ENCODE assay signal across 10 cellular contexts in the genomic region with DNA sequence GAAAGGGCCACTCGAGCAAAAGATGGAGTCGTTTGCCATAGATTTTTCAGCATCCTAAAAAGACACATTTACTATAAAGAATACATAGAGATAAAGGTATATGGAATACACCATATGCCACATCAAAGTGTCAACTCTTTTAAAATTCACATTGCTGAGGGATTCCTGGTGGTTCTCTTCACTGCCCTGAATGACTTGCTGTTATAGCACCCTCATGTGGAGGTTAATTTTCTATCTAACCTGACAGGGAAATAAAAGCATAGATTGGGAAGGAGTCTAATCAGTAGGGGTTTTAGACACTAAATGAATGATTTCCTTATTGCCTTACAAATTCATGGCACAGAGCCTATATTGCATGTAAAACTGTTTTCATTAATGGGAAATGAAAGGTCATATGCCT. TPM values are rescaled to one million over a fixed set of nuclear protein-coding genes. Genes with fewer than 3 reads are reported as not detected.
DNase-seq lines count a peak whose midpoint lies in the region; ATAC-seq and TF ChIP-seq lines count a peak whose summit lies in the region.
"Had no signal": no experiment of that assay in that cellular context is flagged by ENCODE, and none has a peak within 500 bp of the region (broad histone marks: within the 10 kb centered on the region; RNA-seq: fewer than 3 reads in every experiment).

No MANE protein-coding gene starts in this region.

- intact Hi-C loops in HCT116 (cut with micrococcal nuclease) (loop anchor here (1.0 to 5.0 kb wide), 3 partner anchors 306 to 786 kb away; no protein-coding TSS in a partner anchor), head of caudate nucleus (cut with DNase I) (no loop called here)

- H3K27ac Mint-ChIP-seq in CD4-positive, CD25-positive, alpha-beta regulatory T cell = no peak overlapping the region
- H3K27ac Mint-ChIP-seq in mesothelial cell of epicardium = no peak overlapping the region
- H3K27ac Mint-ChIP-seq: activated naive CD8-positive, alpha-beta T cell had no signal

- peak in 2 of 3 donors; percentile 4 to 31 for DNase-seq in CD4-positive, CD25-positive, alpha-beta regulatory T cell
- no peak for DNase-seq in HCT116 (ENCODE audit: low read depth, low spot score)
- peak; percentile 15 for DNase-seq in RPMI8226
- DNase-seq in iPS-NIHi7 (ENCODE audit: extremely low spot score) = peak; percentile 51
- DNase-seq in stimulated activated naive CD8-positive, alpha-beta T cell treated with anti-CD3 and anti-CD28 coated beads, Interleukin-15, Interleukin-2, amounts not matched to agents 100 U/mL and 50 U/mL, for 24 hours = no peak
- DNase-seq in head of caudate nucleus = no peak
- DNase-seq in mesothelial cell of epicardium (ENCODE audit: low spot score in 2 of 2, unreplicated experiment in 2 of 2) = no peak
- no peak for DNase-seq in activated gamma-delta T cell (lab: John Stamatoyannopoulos, UW)

- H3K36me3 Mint-ChIP-seq in CD4-positive, CD25-positive, alpha-beta regulatory T cell = no peaks in the 10 kb centered on the region
- H3K36me3 Mint-ChIP-seq in mesothelial cell of epicardium = no peaks in the 10 kb centered on the region
- H3K36me3 Mint-ChIP-seq: activated naive CD8-positive, alpha-beta T cell had no signal

- peaks cover 3% of the 10 kb centered on the region for H3K27me3 ChIP-seq in CD4-positive, CD25-positive, alpha-beta regulatory T cell (ENCODE audit: control insufficient read depth, insufficient read depth, low read length)
- H3K27me3 ChIP-seq in HCT116 (ENCODE audit: insufficient read depth, low read length) = no peaks in the 10 kb centered on the region
- H3K27me3 ChIP-seq: tibial nerve had no signal

- POLR2A ChIA-PET in HCT116 (lab: Charles Lee) = no interaction called here

- no peak overlapping the region for H3K9ac ChIP-seq in HCT116 (ENCODE audit: low read length)

- no peak overlapping the region for H3K4me3 Mint-ChIP-seq in CD4-positive, CD25-positive, alpha-beta regulatory T cell
- no peak overlapping the region for H3K4me3 Mint-ChIP-seq in mesothelial cell of epicardium
- H3K4me3 Mint-ChIP-seq: activated naive CD8-positive, alpha-beta T cell had no signal

- no peaks in the 10 kb centered on the region for H3K36me3 ChIP-seq in CD4-positive, CD25-positive, alpha-beta regulatory T cell (ENCODE audit: control insufficient read depth, insufficient read depth, low read length)
- no peaks in the 10 kb centered on the region for H3K36me3 ChIP-seq in HCT116 (ENCODE audit: control insufficient read depth in 1 of 2, insufficient read depth in 2 of 2, low read length in 2 of 2)
- H3K36me3 ChIP-seq: tibial nerve had no signal

- RAD21 ChIA-PET in HCT116 (lab: Charles Lee; ENCODE audit: low non-redundant PET in 1 of 2, low total read pairs in 2 of 2, uncharacterized antibody in 2 of 2, unreplicated experiment in 2 of 2) = no interaction called here

- no peak overlapping the region for H2AFZ ChIP-seq in HCT116 (ENCODE audit: low read depth, low read length, poor library complexity, severe bottlenecking)

- no peak overlapping the region for H3K4me3 ChIP-seq in CD4-positive, CD25-positive, alpha-beta regulatory T cell (ENCODE audit: low read depth, low read length)
- H3K4me3 ChIP-seq in HCT116 (replicated peaks in 1 of 2; ENCODE audit: low read depth in 1 of 2, low read length in 2 of 2) = no peak overlapping the region
- H3K4me3 ChIP-seq: tibial nerve had no signal

- H3K9me3 ChIP-seq in CD4-positive, CD25-positive, alpha-beta regulatory T cell (ENCODE audit: control insufficient read depth in 2 of 2, low read length in 2 of 2) = no peaks in the 10 kb centered on the region
- H3K9me3 ChIP-seq in HCT116 (ENCODE audit: control insufficient read depth in 1 of 2, insufficient read depth in 1 of 2, low read depth in 1 of 2, low read length in 2 of 2) = no peaks in the 10 kb centered on the region
- H3K9me3 ChIP-seq: tibial nerve had no signal

- no peak overlapping the region for H3K4me2 ChIP-seq in HCT116 (ENCODE audit: low read length)

- TF ChIP-seq RAD21 in HCT116 (IDR thresholded peaks at IDR 0.05; ENCODE audit: low read depth) = peak; percentile 61

- H4K20me1 ChIP-seq in HCT116 (ENCODE audit: insufficient read depth) = no peaks in the 10 kb centered on the region

- H3K27me3 Mint-ChIP-seq in CD4-positive, CD25-positive, alpha-beta regulatory T cell = peaks cover 27% of the 10 kb centered on the region
- H3K27me3 Mint-ChIP-seq in mesothelial cell of epicardium (ENCODE audit: low read depth) = peaks cover 15% of the 10 kb centered on the region
- H3K27me3 Mint-ChIP-seq: activated naive CD8-positive, alpha-beta T cell had no signal

- H3K9me2 ChIP-seq in HCT116 (ENCODE audit: insufficient read depth) = no peaks in the 10 kb centered on the region

- no peak overlapping the region for H3K27ac ChIP-seq in CD4-positive, CD25-positive, alpha-beta regulatory T cell (ENCODE audit: insufficient read depth, low read length, poor library complexity, severe bottlenecking)
- no peak overlapping the region for H3K27ac ChIP-seq in HCT116 (ENCODE audit: low read depth, low read length)
- H3K27ac ChIP-seq: tibial nerve had no signal

- BruUV-seq in HCT116 (replicated peaks; lab: Mats Ljungman, UMichigan) = no TSS peak

- H3K79me2 ChIP-seq in HCT116 (ENCODE audit: insufficient read depth, low read length) = no peaks in the 10 kb centered on the region

- TF ChIP-seq CTCF in HCT116 (IDR thresholded peaks at IDR 0.05 in 2 of 3, conservative IDR thresholded peaks at IDR 0.05 in 1 of 3; ENCODE audit: borderline replicate concordance in 1 of 3, insufficient read depth in 1 of 3, low read depth in 2 of 3, low read length in 2 of 3) = peak; percentile 27 to 61 (median 43); a peak in 4 of 6 replicates
- TF ChIP-seq CTCF in mesothelial cell of epicardium (IDR thresholded peaks at IDR 0.05; ENCODE audit: unreplicated experiment) = no peak

- no peak for TF ChIP-seq POLR2A in HCT116 (IDR thresholded peaks at IDR 0.05; ENCODE audit: borderline replicate concordance, extremely low read depth, insufficient read depth, insufficient read length)

- no peaks in the 10 kb centered on the region for H3K9me3 Mint-ChIP-seq in CD4-positive, CD25-positive, alpha-beta regulatory T cell
- H3K9me3 Mint-ChIP-seq in mesothelial cell of epicardium = no peaks in the 10 kb centered on the region

- CTCF ChIA-PET in HCT116 (lab: Charles Lee) = interaction anchor here (1.1 to 1.3 kb wide), 3 partner anchors 16 to 312 kb away, joined by 3 to 11 read pairs (median 5); no protein-coding TSS in a partner anchor

- H3K4me1 ChIP-seq in CD4-positive, CD25-positive, alpha-beta regulatory T cell (ENCODE audit: control insufficient read depth, insufficient read depth, low read length, poor library complexity, severe bottlenecking) = no peaks in the 10 kb centered on the region
- H3K4me1 ChIP-seq in HCT116 (ENCODE audit: control insufficient read depth in 1 of 2, insufficient read depth in 2 of 2, low read length in 2 of 2) = no peaks in the 10 kb centered on the region
- H3K4me1 ChIP-seq: tibial nerve had no signal

- ATAC-seq in CD4-positive, CD25-positive, alpha-beta regulatory T cell (ENCODE audit: low read depth in 2 of 2) = no peak
- ATAC-seq in HCT116 = peak; percentile 67
- no peak for ATAC-seq in stimulated activated naive CD8-positive, alpha-beta T cell treated with anti-CD3 and anti-CD28 coated beads, Interleukin-15, Interleukin-2, amounts not matched to agents 100 U/mL and 50 U/mL, for 24 hours

- no peaks in the 10 kb centered on the region for H3K4me1 Mint-ChIP-seq in CD4-positive, CD25-positive, alpha-beta regulatory T cell
- H3K4me1 Mint-ChIP-seq in mesothelial cell of epicardium = no peaks in the 10 kb centered on the region

TF ChIP-seq in HCT116, 20 proteins besides CTCF, POLR2A, EP300 and RAD21:
- TF ChIP-seq ELF1 (IDR thresholded peaks at IDR 0.05; ENCODE audit: borderline replicate concordance, low read depth) = no peak

RNA-seq across cellular contexts. Expression of a gene that starts 25.9 kb away (rescaled TPM):
- not detected for total RNA-seq in CD4-positive, CD25-positive, alpha-beta regulatory T cell
- polyA plus RNA-seq in CD4-positive, CD25-positive, alpha-beta regulatory T cell = under 1 TPM in 2 of 4 donors, not detected in 2; 0.34 to 0.65 TPM
- total RNA-seq in HCT116 (2021; ENCODE audit: unreplicated experiment) (0.39 TPM), mesothelial cell of epicardium (0.50 to 0.80 TPM (median 0.53 TPM) in 3 replicates)
- polyA plus RNA-seq in HCT116 (2012) = 0.34 and 0.39 TPM in 2 replicates

Comparison
In these comparisons a context has a peak if more than half of its experiments do, and no peak if none do; other contexts are left out.
1. DNase-seq: peak in CD4-positive, CD25-positive, alpha-beta regulatory T cell (2 of 3), RPMI8226 (single experiment) and iPS-NIHi7 (single experiment); none in HCT116 (single experiment), stimulated activated naive CD8-positive, alpha-beta T cell treated with anti-CD3 and anti-CD28 coated beads, Interleukin-15, Interleukin-2, amounts not matched to agents 100 U/mL and 50 U/mL, for 24 hours (single experiment), head of caudate nucleus (0 of 42), mesothelial cell of epicardium (0 of 2) and activated gamma-delta T cell (single experiment).